Comparison of ENCODE assay signal across 1 cellular context in genomic region chr13:95643471-95643813, GRCh38.
TF ChIP-seq lines count a peak whose summit lies in the region.

No MANE protein-coding gene starts in this region.

TF ChIP-seq in GM23338, 12 proteins besides CTCF, POLR2A, EP300 and RAD21 (continued from another document):
- no peak for TF ChIP-seq ZNF114 (CRISPR knock-in tag; IDR thresholded peaks at IDR 0.05)
- TF ChIP-seq, protein P1, sequence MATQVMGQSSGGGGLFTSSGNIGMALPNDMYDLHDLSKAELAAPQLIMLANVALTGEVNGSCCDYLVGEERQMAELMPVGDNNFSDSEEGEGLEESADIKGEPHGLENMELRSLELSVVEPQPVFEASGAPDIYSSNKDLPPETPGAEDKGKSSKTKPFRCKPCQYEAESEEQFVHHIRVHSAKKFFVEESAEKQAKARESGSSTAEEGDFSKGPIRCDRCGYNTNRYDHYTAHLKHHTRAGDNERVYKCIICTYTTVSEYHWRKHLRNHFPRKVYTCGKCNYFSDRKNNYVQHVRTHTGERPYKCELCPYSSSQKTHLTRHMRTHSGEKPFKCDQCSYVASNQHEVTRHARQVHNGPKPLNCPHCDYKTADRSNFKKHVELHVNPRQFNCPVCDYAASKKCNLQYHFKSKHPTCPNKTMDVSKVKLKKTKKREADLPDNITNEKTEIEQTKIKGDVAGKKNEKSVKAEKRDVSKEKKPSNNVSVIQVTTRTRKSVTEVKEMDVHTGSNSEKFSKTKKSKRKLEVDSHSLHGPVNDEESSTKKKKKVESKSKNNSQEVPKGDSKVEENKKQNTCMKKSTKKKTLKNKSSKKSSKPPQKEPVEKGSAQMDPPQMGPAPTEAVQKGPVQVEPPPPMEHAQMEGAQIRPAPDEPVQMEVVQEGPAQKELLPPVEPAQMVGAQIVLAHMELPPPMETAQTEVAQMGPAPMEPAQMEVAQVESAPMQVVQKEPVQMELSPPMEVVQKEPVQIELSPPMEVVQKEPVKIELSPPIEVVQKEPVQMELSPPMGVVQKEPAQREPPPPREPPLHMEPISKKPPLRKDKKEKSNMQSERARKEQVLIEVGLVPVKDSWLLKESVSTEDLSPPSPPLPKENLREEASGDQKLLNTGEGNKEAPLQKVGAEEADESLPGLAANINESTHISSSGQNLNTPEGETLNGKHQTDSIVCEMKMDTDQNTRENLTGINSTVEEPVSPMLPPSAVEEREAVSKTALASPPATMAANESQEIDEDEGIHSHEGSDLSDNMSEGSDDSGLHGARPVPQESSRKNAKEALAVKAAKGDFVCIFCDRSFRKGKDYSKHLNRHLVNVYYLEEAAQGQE (IDR thresholded peaks at IDR 0.05; ENCODE audit: unreplicated experiment), result no peak
- no peak for TF ChIP-seq STAT1 (IDR thresholded peaks at IDR 0.05; ENCODE audit: unreplicated experiment)
- no peak for TF ChIP-seq ZNF462 (CRISPR knock-in tag; IDR thresholded peaks at IDR 0.05)
